13 cellular contexts compared by ENCODE assay signal in genomic region chr15:92638709-92639365, GRCh38. TPM values are rescaled to one million over a fixed set of nuclear protein-coding genes. Genes with fewer than 3 reads are reported as not detected.
DNase-seq lines count a peak whose midpoint lies in the region; ATAC-seq and TF ChIP-seq lines count a peak whose summit lies in the region.
"Had no signal": no experiment of that assay in that cellular context is flagged by ENCODE, and none has a peak within 500 bp of the region (broad histone marks: within the 10 kb centered on the region; RNA-seq: fewer than 3 reads in every experiment).

No MANE protein-coding gene starts in this region.

- POLR2A ChIA-PET in CD8-positive, alpha-beta T cell (lab: Charles Lee), result no interaction called here

- H3K4me1 Mint-ChIP-seq in type B pancreatic cell (ENCODE audit: unreplicated experiment), result peaks cover 25% of the 10 kb centered on the region
- no peaks in the 10 kb centered on the region for H3K4me1 Mint-ChIP-seq in CD8-positive, alpha-beta T cell (ENCODE audit: low read depth)
- H3K4me1 Mint-ChIP-seq: activated B cell treated with CpG ODN at 0.5 μM for 24 hours had no signal

- H3K4me3 ChIP-seq in mesendoderm (ENCODE audit: low read length), result no peak overlapping the region
- no peak overlapping the region for H3K4me3 ChIP-seq in CD8-positive, alpha-beta T cell (ENCODE audit: low read depth, low read length)
- H3K4me3 ChIP-seq: uterus had no signal

- no peaks in the 10 kb centered on the region for H3K27me3 Mint-ChIP-seq in type B pancreatic cell
- H3K27me3 Mint-ChIP-seq in CD8-positive, alpha-beta T cell (ENCODE audit: low read depth), result peaks cover 2% of the 10 kb centered on the region

- DNase-seq in NCI-H2196 (lab: John Stamatoyannopoulos, UW; ENCODE audit: unreplicated experiment) (peak; percentile 26), NCI-H2196 treated with DMSO at 0.1 percent for 48 hours (lab: John Stamatoyannopoulos, UW; ENCODE audit: unreplicated experiment) (no peak), mesendoderm (peak; percentile 54), type B pancreatic cell (ENCODE audit: extremely low spot score, unreplicated experiment) (no peak), NCI-H1092 treated with DMSO at 0.1 percent for 48 hours (lab: John Stamatoyannopoulos, UW) (no peak), hepatic stellate cell (ENCODE audit: low spot score) (no peak)
- no peak for DNase-seq in CD8-positive, alpha-beta T cell
- DNase-seq: activated B cell treated with CpG ODN at 0.5 μM for 24 hours; activated T-cell treated with anti-CD3 and anti-CD28 coated beads, Interleukin-2, amount 50 U/mL, for 48 hours; MV-4-11 had no signal

- no peak overlapping the region for H2BK120ac ChIP-seq in mesendoderm (ENCODE audit: low read depth, low read length)

- ATAC-seq in CD8-positive, alpha-beta T cell, result no peak

- CTCF ChIA-PET in CD8-positive, alpha-beta T cell (lab: Charles Lee), result no interaction called here

- H3K4me3 Mint-ChIP-seq in type B pancreatic cell, result peak overlapping the region; percentile 16
- H3K4me3 Mint-ChIP-seq in CD8-positive, alpha-beta T cell, result no peak overlapping the region
- H3K4me3 Mint-ChIP-seq: activated B cell treated with CpG ODN at 0.5 μM for 24 hours, brain had no signal

- no peak overlapping the region for H3K4me2 ChIP-seq in mesendoderm (ENCODE audit: low read length)

- peaks cover 8% of the 10 kb centered on the region for H3K9me3 Mint-ChIP-seq in type B pancreatic cell
- no peaks in the 10 kb centered on the region for H3K9me3 Mint-ChIP-seq in CD8-positive, alpha-beta T cell

- H3K18ac ChIP-seq in mesendoderm (ENCODE audit: low read length), result peak overlapping the region; percentile 15

- peak overlapping the region; percentile 44 for H3K9ac ChIP-seq in mesendoderm (ENCODE audit: low read length)

- no peaks in the 10 kb centered on the region for H3K27me3 ChIP-seq in mesendoderm (ENCODE audit: insufficient read depth, low read length, poor library complexity)
- no peaks in the 10 kb centered on the region for H3K27me3 ChIP-seq in CD8-positive, alpha-beta T cell (ENCODE audit: insufficient read depth, low read length)
- H3K27me3 ChIP-seq: uterus had no signal

- peak overlapping the region; percentile 76 for H2AK5ac ChIP-seq in mesendoderm (ENCODE audit: low read length)

- H3K79me2 ChIP-seq in mesendoderm (ENCODE audit: control insufficient read depth, insufficient read depth, low read length), result peaks cover 72% of the 10 kb centered on the region

- H3K23ac ChIP-seq in mesendoderm (ENCODE audit: low read length), result peak overlapping the region; percentile 95

- peaks cover 16% of the 10 kb centered on the region for H3K36me3 Mint-ChIP-seq in type B pancreatic cell
- H3K36me3 Mint-ChIP-seq in CD8-positive, alpha-beta T cell, result no peaks in the 10 kb centered on the region

- H3K36me3 ChIP-seq in mesendoderm (ENCODE audit: control insufficient read depth, insufficient read depth, low read length), result no peaks in the 10 kb centered on the region
- no peaks in the 10 kb centered on the region for H3K36me3 ChIP-seq in CD8-positive, alpha-beta T cell (ENCODE audit: insufficient read depth, low read length)
- H3K36me3 ChIP-seq: uterus had no signal

- H4K5ac ChIP-seq in mesendoderm (ENCODE audit: low read length), result peak overlapping the region; percentile 21

- H2BK5ac ChIP-seq in mesendoderm (ENCODE audit: low read length), result peak overlapping the region; percentile 79

- peaks cover 21% of the 10 kb centered on the region for H3K4me1 ChIP-seq in mesendoderm (ENCODE audit: control insufficient read depth, low read depth, low read length)
- H3K4me1 ChIP-seq in CD8-positive, alpha-beta T cell (ENCODE audit: insufficient read depth, low read length), result no peaks in the 10 kb centered on the region
- H3K4me1 ChIP-seq: uterus had no signal

- intact Hi-C loops in CD8-positive, alpha-beta T cell (cut with DNase I, micrococcal nuclease), result no loop called here

- WGBS in mesendoderm (ENCODE audit: extremely low coverage, insufficient coverage, low lambda C conversion rate), result no CpG with 5 or more reads among the region's 15 CpGs

- H3K27ac Mint-ChIP-seq in type B pancreatic cell, result peak overlapping the region; percentile 87
- H3K27ac Mint-ChIP-seq in CD8-positive, alpha-beta T cell, result no peak overlapping the region
- H3K27ac Mint-ChIP-seq: activated B cell treated with CpG ODN at 0.5 μM for 24 hours had no signal

- no peak overlapping the region for H3K4ac ChIP-seq in mesendoderm (ENCODE audit: low read depth, low read length)

- H3K56ac ChIP-seq in mesendoderm (ENCODE audit: low read length), result peak overlapping the region; percentile 90

- H3K79me1 ChIP-seq in mesendoderm (ENCODE audit: low read length), result peaks cover 18% of the 10 kb centered on the region

- no peaks in the 10 kb centered on the region for H3K9me3 ChIP-seq in CD8-positive, alpha-beta T cell (ENCODE audit: low read length)

- H2BK15ac ChIP-seq in mesendoderm (replicated peaks; ENCODE audit: low read depth), result no peak overlapping the region

- no peak overlapping the region for H4K8ac ChIP-seq in mesendoderm (ENCODE audit: low read depth, low read length)

- TF ChIP-seq CTCF in VCaP (conservative IDR thresholded peaks at IDR 0.05) (no peak), type B pancreatic cell (conservative IDR thresholded peaks at IDR 0.05) (no peak)
- TF ChIP-seq CTCF in CD8-positive, alpha-beta T cell (IDR thresholded peaks at IDR 0.05), result no peak

- H3K27ac ChIP-seq in VCaP, result peak overlapping the region; percentile 100
- H3K27ac ChIP-seq in mesendoderm (ENCODE audit: low read depth, low read length), result no peak overlapping the region
- no peak overlapping the region for H3K27ac ChIP-seq in CD8-positive, alpha-beta T cell (ENCODE audit: low read depth, low read length)
- H3K27ac ChIP-seq: uterus had no signal

RNA-seq across cellular contexts. Expression of gene FAM174B, which starts 16.7 kb away (rescaled TPM):
- 75.6 TPM for polyA plus RNA-seq in mesendoderm (2013, experiment 1 of 2)
- 71.2 TPM for polyA plus RNA-seq in mesendoderm (2013, experiment 2 of 2)
- 33.2 and 41.4 TPM in 2 replicates for total RNA-seq in type B pancreatic cell (ENCODE audit: low replicate concordance)
- 1 to 10 TPM; 1.4 to 1.8 TPM for total RNA-seq in CD8-positive, alpha-beta T cell

Comparison
In these comparisons a context has a peak if more than half of its experiments do, and no peak if none do; other contexts are left out.
1. DNase-seq: peak in NCI-H2196 (single experiment) and mesendoderm (single experiment); none in NCI-H2196 treated with DMSO at 0.1 percent for 48 hours (single experiment), type B pancreatic cell (single experiment), CD8-positive, alpha-beta T cell (0 of 7), NCI-H1092 treated with DMSO at 0.1 percent for 48 hours (single experiment) and hepatic stellate cell (single experiment).
2. RNA of gene FAM174B, which starts 16.7 kb away (total RNA-seq): 33.2 to 41.4 TPM in type B pancreatic cell; 1.4 to 1.8 TPM in CD8-positive, alpha-beta T cell; every median in the first group is over 10 times any median in the second.